Comparison of ENCODE assay signal across 8 cellular contexts in the genomic region with DNA sequence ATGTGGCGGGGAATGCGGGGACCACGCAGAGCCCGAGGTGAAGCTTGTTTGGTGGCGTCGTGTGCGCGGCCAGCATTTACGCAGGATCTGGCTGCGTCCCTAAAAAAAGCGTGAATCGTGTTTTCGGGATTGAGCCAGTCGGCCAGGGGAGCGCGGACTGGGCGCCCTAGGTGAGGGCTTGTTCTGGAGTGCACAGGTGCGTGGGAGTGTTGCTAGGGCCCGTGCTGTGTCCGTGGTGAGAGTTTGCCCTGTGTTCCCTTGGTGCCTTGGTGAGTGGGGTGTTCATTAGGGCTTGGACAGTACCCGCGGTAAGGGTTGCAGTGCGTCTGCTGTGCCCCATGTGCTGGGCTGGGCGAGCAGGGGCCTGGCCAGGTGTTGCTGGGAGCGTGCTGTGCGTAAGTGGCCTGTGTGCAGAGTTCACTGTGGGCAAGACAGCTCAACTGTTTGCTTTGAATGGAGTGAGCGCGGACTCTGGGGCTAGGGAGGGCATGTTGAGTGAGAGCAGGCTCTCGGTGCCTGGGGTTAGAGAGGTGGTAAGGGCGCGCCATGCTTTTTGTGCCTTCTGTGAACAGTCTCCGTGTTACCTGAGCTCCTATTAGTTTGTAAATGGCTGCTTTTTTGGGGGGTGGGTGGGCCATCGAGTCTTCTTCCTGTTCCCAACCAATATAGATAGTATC. TPM values are rescaled to one million over a fixed set of nuclear protein-coding genes. Genes with fewer than 3 reads are reported as not detected.
DNase-seq lines count a peak whose midpoint lies in the region; ATAC-seq and TF ChIP-seq lines count a peak whose summit lies in the region.

No MANE protein-coding gene starts in this region.

- peak overlapping the region; percentile 10 for H2AFZ ChIP-seq in hepatocyte

- no peak for TF ChIP-seq CTCF in hepatocyte (IDR thresholded peaks at IDR 0.05; ENCODE audit: poor library complexity)

- 1% methylated on average over 32 of the region's 33 CpGs for whole genome bisulfite sequencing in hepatocyte (ENCODE audit: low lambda C conversion rate, missing lambda C conversion rate)

- peak; percentile 33 for ATAC-seq in HG02759 (IDR thresholded peaks at IDR 0.05; ENCODE audit: unreplicated experiment)

- H3K4me1 ChIP-seq in adipocyte (ENCODE audit: control insufficient read depth, insufficient read depth, low read length) (peaks cover 49% of the 10 kb centered on the region), hepatocyte (ENCODE audit: insufficient read depth) (peaks cover 46% of the 10 kb centered on the region), skeletal muscle satellite cell (ENCODE audit: control insufficient read depth, insufficient read depth, low read length) (peaks cover 29% of the 10 kb centered on the region)

- H3K79me2 ChIP-seq in hepatocyte: peaks cover 64% of the 10 kb centered on the region

- peak overlapping the region; percentile 96 for H3K9ac ChIP-seq in adipocyte (ENCODE audit: low read length)
- H3K9ac ChIP-seq in skeletal muscle satellite cell (ENCODE audit: low read depth, low read length): peak overlapping the region; percentile 92

- H3K36me3 ChIP-seq in adipocyte (ENCODE audit: control insufficient read depth, insufficient read depth, low read length, severe bottlenecking) (peaks cover 8% of the 10 kb centered on the region), hepatocyte (replicated peaks; ENCODE audit: insufficient read depth, low read depth) (no peaks in the 10 kb centered on the region), skeletal muscle satellite cell (ENCODE audit: insufficient read depth, low read length) (no peaks in the 10 kb centered on the region)

- H3K4me2 ChIP-seq in hepatocyte: peak overlapping the region; percentile 89
- peak overlapping the region; percentile 98 for H3K4me2 ChIP-seq in skeletal muscle satellite cell (ENCODE audit: low read length)

- peak overlapping the region; percentile 95 for H3K27ac ChIP-seq in hepatocyte

- H3K9me3 ChIP-seq in adipocyte (ENCODE audit: control insufficient read depth, low read length) (no peaks in the 10 kb centered on the region), hepatocyte (ENCODE audit: low read depth) (no peaks in the 10 kb centered on the region), skeletal muscle satellite cell (replicated peaks; ENCODE audit: low read length) (no peaks in the 10 kb centered on the region)

- H3K4me3 ChIP-seq in adipocyte (ENCODE audit: low read length) (peak overlapping the region; percentile 96), hepatocyte (peak overlapping the region; percentile 67), skeletal muscle satellite cell (ENCODE audit: low read length) (peak overlapping the region; percentile 98)

- peak; percentile 13 for DNase-seq in NCI-H2107 treated with DMSO at 0.1 percent for 48 hours (lab: John Stamatoyannopoulos, UW; ENCODE audit: unreplicated experiment)
- DNase-seq in NCI-H2107 (lab: John Stamatoyannopoulos, UW): no peak
- peak; percentile 14 for DNase-seq in NCI-H774 (lab: John Stamatoyannopoulos, UW)
- peak; percentile 45 for DNase-seq in adipocyte (ENCODE audit: low read depth)
- DNase-seq in hepatocyte (ENCODE audit: low spot score): peak; percentile 69
- no peak for DNase-seq in germinal center (ENCODE audit: low spot score)

- peaks cover 45% of the 10 kb centered on the region for H4K20me1 ChIP-seq in hepatocyte (ENCODE audit: insufficient read depth, poor library complexity, severe bottlenecking)

- H3K27me3 ChIP-seq in adipocyte (replicated peaks; ENCODE audit: control insufficient read depth, insufficient read depth, low read length) (no peaks in the 10 kb centered on the region), hepatocyte (no peaks in the 10 kb centered on the region), skeletal muscle satellite cell (ENCODE audit: control insufficient read depth, insufficient read depth, low read length) (no peaks in the 10 kb centered on the region)

- no peaks in the 10 kb centered on the region for H3K9me2 ChIP-seq in hepatocyte (replicated peaks; ENCODE audit: insufficient read depth)

RNA-seq across cellular contexts. Expression of a gene that starts 0.7 kb away (rescaled TPM):
- total RNA-seq in hepatocyte: 228 and 235 TPM in 2 replicates
- polyA plus RNA-seq in hepatocyte: 176 and 192 TPM in 2 replicates
- 57.4 and 82.4 TPM in 2 replicates for total RNA-seq in skeletal muscle satellite cell (2012; rRNA removed)

Comparison
In these comparisons a context has a peak if more than half of its experiments do, and no peak if none do; other contexts are left out.
1. DNase-seq: peak in NCI-H2107 treated with DMSO at 0.1 percent for 48 hours (single experiment), NCI-H774 (single experiment), adipocyte (single experiment) and hepatocyte (single experiment); none in NCI-H2107 (single experiment) and germinal center (single experiment).
2. Peak in every context shown above with its lines, with median percentiles within 50 percentile points of each other: H3K4me3 ChIP-seq.